In the genomic region with DNA sequence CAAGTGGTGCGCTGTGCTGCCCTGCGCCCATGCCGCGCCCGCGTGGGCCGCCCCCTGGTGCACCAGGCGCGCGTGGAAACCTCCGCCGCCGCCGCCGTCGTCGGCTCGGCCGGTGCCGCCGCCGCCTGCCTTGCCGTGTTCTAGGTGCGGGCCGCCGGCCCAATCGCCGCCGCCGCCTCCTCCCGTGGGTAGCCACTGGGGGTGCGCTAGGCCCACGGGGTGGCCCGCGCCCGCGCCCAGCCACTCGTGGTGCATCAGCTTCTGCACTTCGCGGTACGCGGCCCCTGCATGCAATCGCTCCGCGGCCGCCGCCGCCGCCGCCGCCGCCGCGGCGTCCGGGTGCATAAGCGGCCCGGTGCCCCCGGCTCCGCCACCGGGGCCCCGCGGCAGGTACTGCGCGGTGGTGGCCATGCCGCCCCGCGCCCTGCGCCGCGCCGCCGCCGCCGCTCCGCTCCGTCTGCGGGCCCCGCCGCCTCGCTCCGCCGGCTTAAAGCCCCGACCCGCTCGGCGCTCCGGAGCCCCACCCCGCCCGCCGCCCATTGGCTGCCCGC, we compare ENCODE assay signal across 9 cellular contexts. TPM values are rescaled to one million over a fixed set of nuclear protein-coding genes. Genes with fewer than 3 reads are reported as not detected.
A peak's percentile ranks its signal among the peaks of the same experiment; 100 is the strongest.
DNase-seq lines count a peak whose midpoint lies in the region; TF ChIP-seq lines count a peak whose summit lies in the region.
"Had no signal": no experiment of that assay in that cellular context is flagged by ENCODE, and none has a peak within 500 bp of the region (broad histone marks: within the 10 kb centered on the region; RNA-seq: fewer than 3 reads in every experiment).

Gene POU3F1, minus strand, starts transcription at position 461 of the 551 bp plus-strand sequence. Its CDS starts 50 bp downstream, at position 411.

- TF ChIP-seq CTCF in breast epithelium (IDR thresholded peaks at IDR 0.05) = no peak

- no peak within 1 kb of the TSS for H3K27ac ChIP-seq in HUES6 (ENCODE audit: low read depth, low read length)
- peak within 1 kb of the TSS; percentile 32 to 55 for H3K27ac ChIP-seq in breast epithelium

- peak within 1 kb of the TSS; percentile 81 for H3K4me3 Mint-ChIP-seq in activated CD4-positive, alpha-beta T cell treated with anti-CD3 and anti-CD28 coated beads, Interleukin-2, amount 10 ng/mL, durations not matched to agents 24 days and 14 days

- no peak for DNase-seq in activated CD4-positive, alpha-beta T cell treated with anti-CD3 and anti-CD28 coated beads, Interleukin-2, amount 10 ng/mL, durations not matched to agents 24 days and 14 days
- no peak for DNase-seq in activated CD4-positive, alpha-beta T cell treated with anti-CD3 and anti-CD28 coated beads, Interleukin-2, amount 50 U/mL, for 1 hour
- DNase-seq in breast epithelium (ENCODE audit: low spot score in 2 of 2) (no peak), DMS 273 treated with DMSO at 0.1 percent for 48 hours (lab: John Stamatoyannopoulos, UW) (no peak), UCSD-AML1 (lab: John Stamatoyannopoulos, UW; ENCODE audit: unreplicated experiment) (no peak)
- DNase-seq in activated CD4-positive, CD25-positive, alpha-beta regulatory T cell treated with anti-CD3 and anti-CD28 coated beads, Interleukin-2, amount 50 U/mL, for 72 hours = no peak
- DNase-seq: DND-41 had no signal

- intact Hi-C loops in activated CD4-positive, alpha-beta T cell treated with anti-CD3 and anti-CD28 coated beads, Interleukin-2, amount 10 ng/mL, durations not matched to agents 24 days and 14 days (cut with micrococcal nuclease) = loop anchor here (1.0 to 5.0 kb wide), 2 partner anchors 34 to 771 kb away; partner anchors contain the start of gene UTP11
- intact Hi-C loops in breast epithelium (cut with DNase I; ENCODE audit: low total_unique reads) = no loop called here

- H3K4me1 ChIP-seq in HUES6 (ENCODE audit: control insufficient read depth, insufficient read depth, low read length) (peaks cover 26% of the 10 kb centered on the region), breast epithelium (peaks cover 3 to 4% of the 10 kb centered on the region in 2 donors), mononuclear cell (ENCODE audit: insufficient read depth, low read length) (peaks cover 17% of the 10 kb centered on the region)

- H3K36me3 ChIP-seq in HUES6 (ENCODE audit: control insufficient read depth, insufficient read depth, low read length) (no peaks in the 10 kb centered on the region), breast epithelium (no peaks in the 10 kb centered on the region)

- no peaks in the 10 kb centered on the region for H3K36me3 Mint-ChIP-seq in activated CD4-positive, alpha-beta T cell treated with anti-CD3 and anti-CD28 coated beads, Interleukin-2, amount 10 ng/mL, durations not matched to agents 24 days and 14 days (ENCODE audit: low read depth)

- H3K4me1 Mint-ChIP-seq in activated CD4-positive, alpha-beta T cell treated with anti-CD3 and anti-CD28 coated beads, Interleukin-2, amount 10 ng/mL, durations not matched to agents 24 days and 14 days = peaks cover 9% of the 10 kb centered on the region

- peaks cover 52% of the 10 kb centered on the region for H3K27me3 Mint-ChIP-seq in activated CD4-positive, alpha-beta T cell treated with anti-CD3 and anti-CD28 coated beads, Interleukin-2, amount 10 ng/mL, durations not matched to agents 24 days and 14 days

- H3K4me3 ChIP-seq in HUES6 (ENCODE audit: low read depth, low read length) (peak within 1 kb of the TSS; percentile 80), breast epithelium (peak within 1 kb of the TSS; percentile 62 to 70 (median 63)), mononuclear cell (ENCODE audit: low read length) (peak within 1 kb of the TSS; percentile 20)

- H3K27me3 ChIP-seq in HUES6 (ENCODE audit: control insufficient read depth, insufficient read depth, low read length) = peaks cover 71% of the 10 kb centered on the region
- peaks cover 12 to 38% of the 10 kb centered on the region in 2 donors for H3K27me3 ChIP-seq in breast epithelium
- peaks cover 49% of the 10 kb centered on the region for H3K27me3 ChIP-seq in mononuclear cell (ENCODE audit: insufficient read depth, low read length)

- H3K9me3 Mint-ChIP-seq in activated CD4-positive, alpha-beta T cell treated with anti-CD3 and anti-CD28 coated beads, Interleukin-2, amount 10 ng/mL, durations not matched to agents 24 days and 14 days = no peaks in the 10 kb centered on the region

- peak within 1 kb of the TSS; percentile 38 for H3K9ac ChIP-seq in HUES6 (ENCODE audit: low read length)

- peak within 1 kb of the TSS; percentile 58 for H3K27ac Mint-ChIP-seq in activated CD4-positive, alpha-beta T cell treated with anti-CD3 and anti-CD28 coated beads, Interleukin-2, amount 10 ng/mL, durations not matched to agents 24 days and 14 days

- no peaks in the 10 kb centered on the region for H3K9me3 ChIP-seq in HUES6 (ENCODE audit: control insufficient read depth, insufficient read depth, low read depth, low read length)
- H3K9me3 ChIP-seq in breast epithelium = no peaks in the 10 kb centered on the region
- H3K9me3 ChIP-seq in mononuclear cell (ENCODE audit: low read depth, low read length) = no peaks in the 10 kb centered on the region

- TF ChIP-seq POLR2A in breast epithelium (IDR thresholded peaks at IDR 0.05) = no peak

RNA-seq across cellular contexts. Expression of gene POU3F1, which starts in this region (rescaled TPM):
- 1.4 and 1.5 TPM in 2 replicates for total RNA-seq in activated CD4-positive, alpha-beta T cell treated with anti-CD3 and anti-CD28 coated beads, Interleukin-2, amount 10 ng/mL, durations not matched to agents 24 days and 14 days
- total RNA-seq in breast epithelium = under 1 TPM in 1 of 3 donors, not detected in 2; 0.29 TPM
- 0.10 TPM for total RNA-seq in mononuclear cell

Comparison
In these comparisons a context has a peak if more than half of its experiments do, and no peak if none do; other contexts are left out.
1. H3K4me3 ChIP-seq: peak in every context shown above with its lines; median percentile 80 in HUES6; 63 in breast epithelium; 20 in mononuclear cell.